In genomic region chr20:46698788-46699187, GRCh38 we compare ENCODE assay signal across 18 cellular contexts. TPM values are rescaled to one million over a fixed set of nuclear protein-coding genes. Genes with fewer than 3 reads are reported as not detected.
"Had no signal": no experiment of that assay in that cellular context is flagged by ENCODE, and none has a peak within 500 bp of the region (broad histone marks: within the 10 kb centered on the region; RNA-seq: fewer than 3 reads in every experiment).

No MANE protein-coding gene starts in this region.

- H3K4me3 ChIP-seq: adrenal gland, esophagus squamous epithelium, heart right ventricle, left ventricle myocardium inferior, prostate gland, right atrium auricular region, tibial artery had no signal

- DNase-seq: activated CD4-positive, alpha-beta T cell treated with anti-CD3 and anti-CD28 coated beads for 36 hours; activated CD4-positive, alpha-beta T cell treated with anti-CD3 and anti-CD28 coated beads, Interleukin-2, amount 50 U/mL, for 48 hours; activated gamma-delta T cell; effector memory CD8-positive, alpha-beta T cell; esophagus squamous epithelium; heart right ventricle; immature natural killer cell; kidney glomerular epithelial cell; left ventricle myocardium inferior; mammary epithelial cell; naive thymus-derived CD4-positive, alpha-beta T cell; stimulated activated naive CD8-positive, alpha-beta T cell treated with anti-CD3 and anti-CD28 coated beads, Interleukin-15, Interleukin-2, amounts not matched to agents 100 U/mL and 50 U/mL, for 24 hours; substantia nigra; tibial artery had no signal

- H3K27ac Mint-ChIP-seq: activated CD4-positive, alpha-beta T cell treated with anti-CD3 and anti-CD28 coated beads for 36 hours; effector memory CD8-positive, alpha-beta T cell; immature natural killer cell had no signal

- H3K4me1 ChIP-seq: adrenal gland, left ventricle myocardium inferior, prostate gland, tibial artery had no signal

- H3K4me3 Mint-ChIP-seq: activated CD4-positive, alpha-beta T cell treated with anti-CD3 and anti-CD28 coated beads for 36 hours; effector memory CD8-positive, alpha-beta T cell; immature natural killer cell; naive thymus-derived CD4-positive, alpha-beta T cell had no signal

- H3K36me3 Mint-ChIP-seq: activated naive CD4-positive, alpha-beta T cell treated with anti-CD3 and anti-CD28 coated beads, Interleukin-2, amount 50 U/mL, for 72 hours; immature natural killer cell had no signal

- H3K4me1 Mint-ChIP-seq: immature natural killer cell had no signal

- ATAC-seq: activated CD4-positive, alpha-beta T cell treated with anti-CD3 and anti-CD28 coated beads for 36 hours; activated naive CD4-positive, alpha-beta T cell treated with anti-CD3 and anti-CD28 coated beads, Interleukin-2, amount 50 U/mL, for 72 hours; effector memory CD8-positive, alpha-beta T cell; heart right ventricle; naive thymus-derived CD4-positive, alpha-beta T cell; stimulated activated naive CD8-positive, alpha-beta T cell treated with anti-CD3 and anti-CD28 coated beads, Interleukin-15, Interleukin-2, amounts not matched to agents 100 U/mL and 50 U/mL, for 24 hours had no signal

- H3K36me3 ChIP-seq: adrenal gland, esophagus squamous epithelium, heart right ventricle, left ventricle myocardium inferior, prostate gland, right atrium auricular region, tibial artery had no signal

- H3K27ac ChIP-seq: adrenal gland, esophagus squamous epithelium, heart right ventricle, left ventricle myocardium inferior, prostate gland, right atrium auricular region, tibial artery had no signal

- H3K27me3 ChIP-seq: adrenal gland, right atrium auricular region had no signal

- H3K9me3 ChIP-seq: adrenal gland, esophagus squamous epithelium, prostate gland, tibial artery had no signal

- H3K9me3 Mint-ChIP-seq: activated naive CD4-positive, alpha-beta T cell treated with anti-CD3 and anti-CD28 coated beads, Interleukin-2, amount 50 U/mL, for 72 hours; effector memory CD8-positive, alpha-beta T cell; immature natural killer cell had no signal

RNA-seq across cellular contexts. Expression of gene SLC2A10, which starts 10.7 kb away (rescaled TPM):
- total RNA-seq: activated CD4-positive, alpha-beta T cell treated with anti-CD3 and anti-CD28 coated beads for 36 hours had no signal
- polyA plus RNA-seq: mammary epithelial cell; naive thymus-derived CD4-positive, alpha-beta T cell had no signal

RNA-seq across cellular contexts. Expression of gene SLC13A3, which starts 47.5 kb away (rescaled TPM):
- total RNA-seq: activated naive CD4-positive, alpha-beta T cell treated with anti-CD3 and anti-CD28 coated beads, Interleukin-2, amount 50 U/mL, for 72 hours had no signal
- polyA plus RNA-seq: naive thymus-derived CD4-positive, alpha-beta T cell had no signal
